34 cellular contexts compared by ENCODE assay signal in genomic region chrX:72566448-72566847, GRCh38.
"Had no signal": no experiment of that assay in that cellular context is flagged by ENCODE, and none has a peak within 500 bp of the region (broad histone marks: within the 10 kb centered on the region; RNA-seq: fewer than 3 reads in every experiment).

No MANE protein-coding gene starts in this region.

- DNase-seq: activated B cell treated with CpG ODN at 0.5 μM for 24 hours; activated CD4-positive, alpha-beta memory T cell treated with anti-CD3 and anti-CD28 coated beads for 36 hours; activated CD4-positive, alpha-beta T cell treated with anti-CD3 and anti-CD28 coated beads for 4 hours; activated CD4-positive, alpha-beta T cell treated with anti-CD3 and anti-CD28 coated beads, Interleukin-2, amount 10 ng/mL, durations not matched to agents 24 days and 14 days; activated CD4-positive, alpha-beta T cell treated with anti-CD3 and anti-CD28 coated beads, Interleukin-2, amount 50 U/mL, for 1 hour; activated CD4-positive, alpha-beta T cell treated with anti-CD3 and anti-CD28 coated beads, Interleukin-2, amount 50 U/mL, for 4 hours; activated CD4-positive, CD25-positive, alpha-beta regulatory T cell treated with anti-CD3 and anti-CD28 coated beads, Interleukin-2, amount 50 U/mL, for 72 hours; activated CD8-positive, alpha-beta memory T cell treated with anti-CD3 and anti-CD28 coated beads, Interleukin-2, amount 50 U/mL, for 4 hours; activated CD8-positive, alpha-beta T cell treated with anti-CD3 and anti-CD28 coated beads for 36 hours; activated effector memory CD4-positive, alpha-beta T cell treated with anti-CD3 and anti-CD28 coated beads, Interleukin-2, amount 50 U/mL, for 16 hours; activated gamma-delta T cell treated with Interleukin-2 at 50 U/mL for 16 hours; activated naive CD4-positive, alpha-beta T cell; activated naive CD4-positive, alpha-beta T cell treated with anti-CD3 and anti-CD28 coated beads for 36 hours; activated naive CD4-positive, alpha-beta T cell treated with anti-CD3 and anti-CD28 coated beads, Interleukin-2, amount 50 U/mL, for 16 hours; activated naive CD8-positive, alpha-beta T cell treated with anti-CD3 and anti-CD28 coated beads for 36 hours; activated T-cell treated with anti-CD3 and anti-CD28 coated beads for 4 hours; activated T-cell treated with anti-CD3 and anti-CD28 coated beads, Interleukin-2, amount 50 U/mL, for 1 hour; activated T-cell treated with anti-CD3 and anti-CD28 coated beads, Interleukin-2, amount 50 U/mL, for 4 hours; activated T-cell treated with anti-CD3 and anti-CD28 coated beads, Interleukin-2, amount 50 U/mL, for 72 hours; adrenal gland; amygdala; anterior cingulate cortex; body of pancreas; brain microvascular endothelial cell; central memory CD4-positive, alpha-beta T cell; T-cell; T-helper 17 cell had no signal

- H3K9me3 ChIP-seq: adrenal gland, ascending aorta, body of pancreas, breast epithelium had no signal

- H3K36me3 ChIP-seq: breast epithelium had no signal

- FAIRE-seq: TTC549 had no signal

- H3K9me3 Mint-ChIP-seq: activated B cell treated with CpG ODN at 0.5 μM for 24 hours; activated CD4-positive, alpha-beta memory T cell treated with anti-CD3 and anti-CD28 coated beads for 36 hours; activated CD4-positive, alpha-beta T cell treated with anti-CD3 and anti-CD28 coated beads, Interleukin-2, amount 10 ng/mL, durations not matched to agents 24 days and 14 days; activated CD8-positive, alpha-beta T cell treated with anti-CD3 and anti-CD28 coated beads for 36 hours; activated naive CD4-positive, alpha-beta T cell treated with anti-CD3 and anti-CD28 coated beads for 36 hours; activated naive CD4-positive, alpha-beta T cell treated with anti-CD3 and anti-CD28 coated beads, Interleukin-2, amount 50 U/mL, for 72 hours; activated naive CD8-positive, alpha-beta T cell treated with anti-CD3 and anti-CD28 coated beads for 36 hours; activated T-cell treated with anti-CD3 and anti-CD28 coated beads, Interleukin-2, amount 50 U/mL, for 4 hours; activated T-cell treated with anti-CD3 and anti-CD28 coated beads, Interleukin-2, amount 50 U/mL, for 72 hours; activated T-helper 1 cell treated with anti-CD3 and anti-CD28 coated beads, Interleukin-12 subunit alpha, Interleukin-12 subunit beta, Interleukin-2, Interleukin-4 antibody, amounts not matched to agents 30 ng/mL and 10 ng/mL and 1 ng/mL, durations not matched to agents 14 hours and 24 hours and 36 hours; activated T-helper 17 cell treated with anti-CD3 and anti-CD28 coated beads, Interleukin-2, amount 50 U/mL, for 72 hours; T-cell had no signal

- ATAC-seq: activated CD8-positive, alpha-beta T cell treated with anti-CD3 and anti-CD28 coated beads for 36 hours; activated naive CD4-positive, alpha-beta T cell treated with anti-CD3 and anti-CD28 coated beads, Interleukin-2, amount 50 U/mL, for 72 hours; activated T-cell treated with anti-CD3 and anti-CD28 coated beads, Interleukin-2, amount 50 U/mL, for 4 hours; activated T-cell treated with anti-CD3 and anti-CD28 coated beads, Interleukin-2, amount 50 U/mL, for 72 hours; activated T-helper 17 cell treated with anti-CD3 and anti-CD28 coated beads, Interleukin-2, amount 50 U/mL, for 72 hours; body of pancreas; T-cell; T-helper 17 cell had no signal

- H3K4me3 ChIP-seq: adrenal gland, ascending aorta, body of pancreas, breast epithelium had no signal

- H3K4me1 Mint-ChIP-seq: activated T-helper 17 cell treated with anti-CD3 and anti-CD28 coated beads, Interleukin-2, amount 50 U/mL, for 72 hours had no signal

- H3K27ac ChIP-seq: adrenal gland, ascending aorta, body of pancreas, brain microvascular endothelial cell, breast epithelium, VCaP had no signal

- H3K4me1 ChIP-seq: adrenal gland, ascending aorta, body of pancreas, breast epithelium had no signal

- H3K4me3 Mint-ChIP-seq: activated B cell treated with CpG ODN at 0.5 μM for 24 hours; activated CD4-positive, alpha-beta memory T cell treated with anti-CD3 and anti-CD28 coated beads for 36 hours; activated CD4-positive, alpha-beta T cell treated with anti-CD3 and anti-CD28 coated beads, Interleukin-2, amount 10 ng/mL, durations not matched to agents 24 days and 14 days; activated CD8-positive, alpha-beta T cell treated with anti-CD3 and anti-CD28 coated beads for 36 hours; activated naive CD4-positive, alpha-beta T cell treated with anti-CD3 and anti-CD28 coated beads for 36 hours; activated naive CD8-positive, alpha-beta T cell treated with anti-CD3 and anti-CD28 coated beads for 36 hours; activated T-cell treated with anti-CD3 and anti-CD28 coated beads, Interleukin-2, amount 50 U/mL, for 4 hours; activated T-cell treated with anti-CD3 and anti-CD28 coated beads, Interleukin-2, amount 50 U/mL, for 72 hours; activated T-helper 1 cell treated with anti-CD3 and anti-CD28 coated beads, Interleukin-12 subunit alpha, Interleukin-12 subunit beta, Interleukin-2, Interleukin-4 antibody, amounts not matched to agents 30 ng/mL and 10 ng/mL and 1 ng/mL, durations not matched to agents 14 hours and 24 hours and 36 hours; activated T-helper 17 cell treated with anti-CD3 and anti-CD28 coated beads, Interleukin-2, amount 50 U/mL, for 72 hours; T-cell; T-helper 17 cell had no signal

- H3K27me3 ChIP-seq: ascending aorta, body of pancreas, brain microvascular endothelial cell had no signal

- H3K27me3 Mint-ChIP-seq: activated B cell treated with CpG ODN at 0.5 μM for 24 hours; activated CD4-positive, alpha-beta memory T cell treated with anti-CD3 and anti-CD28 coated beads for 36 hours; activated CD4-positive, alpha-beta T cell treated with anti-CD3 and anti-CD28 coated beads, Interleukin-2, amount 10 ng/mL, durations not matched to agents 24 days and 14 days; activated CD8-positive, alpha-beta T cell treated with anti-CD3 and anti-CD28 coated beads for 36 hours; activated naive CD8-positive, alpha-beta T cell treated with anti-CD3 and anti-CD28 coated beads for 36 hours; activated T-helper 17 cell treated with anti-CD3 and anti-CD28 coated beads, Interleukin-2, amount 50 U/mL, for 72 hours; T-helper 17 cell had no signal

- H3K27ac Mint-ChIP-seq: activated B cell treated with CpG ODN at 0.5 μM for 24 hours; activated CD4-positive, alpha-beta memory T cell treated with anti-CD3 and anti-CD28 coated beads for 36 hours; activated CD8-positive, alpha-beta T cell treated with anti-CD3 and anti-CD28 coated beads for 36 hours; activated naive CD4-positive, alpha-beta T cell treated with anti-CD3 and anti-CD28 coated beads for 36 hours; activated naive CD8-positive, alpha-beta T cell treated with anti-CD3 and anti-CD28 coated beads for 36 hours; activated T-cell treated with anti-CD3 and anti-CD28 coated beads, Interleukin-2, amount 50 U/mL, for 72 hours; activated T-helper 1 cell treated with anti-CD3 and anti-CD28 coated beads, Interleukin-12 subunit alpha, Interleukin-12 subunit beta, Interleukin-2, Interleukin-4 antibody, amounts not matched to agents 30 ng/mL and 10 ng/mL and 1 ng/mL, durations not matched to agents 14 hours and 24 hours and 36 hours; activated T-helper 17 cell treated with anti-CD3 and anti-CD28 coated beads, Interleukin-2, amount 50 U/mL, for 72 hours; T-cell; T-helper 17 cell had no signal
